Comparison of ENCODE assay signal across 8 cellular contexts in the genomic region with DNA sequence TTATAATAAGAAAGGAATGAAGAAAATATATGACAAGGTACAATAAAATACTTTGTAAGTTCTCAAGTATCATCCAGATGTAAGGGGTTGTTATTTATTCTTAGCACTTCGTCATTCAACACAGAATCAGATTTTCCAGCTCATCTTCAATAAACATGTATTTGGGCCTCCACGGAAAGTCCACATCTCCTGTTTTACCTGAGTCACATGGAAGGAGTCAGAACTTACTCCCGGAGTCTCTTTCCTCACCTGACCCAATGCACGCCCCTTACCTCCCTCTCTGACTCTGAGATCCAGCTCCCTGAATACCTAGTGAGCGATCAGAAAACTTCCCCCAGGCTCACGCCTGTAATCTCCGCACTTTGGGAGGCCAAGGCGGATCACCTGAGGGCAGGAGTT. TPM values are rescaled to one million over a fixed set of nuclear protein-coding genes. Genes with fewer than 3 reads are reported as not detected.
DNase-seq lines count a peak whose midpoint lies in the region; TF ChIP-seq lines count a peak whose summit lies in the region.

No MANE protein-coding gene starts in this region.

- H3K36me3 Mint-ChIP-seq in activated CD4-positive, alpha-beta memory T cell treated with anti-CD3 and anti-CD28 coated beads for 36 hours, result peaks cover 5% of the 10 kb centered on the region
- H3K36me3 Mint-ChIP-seq in glutamatergic neuron (ENCODE audit: unreplicated experiment), result no peaks in the 10 kb centered on the region

- H3K4me2 ChIP-seq in smooth muscle cell, result peak overlapping the region; percentile 82

- POLR2A ChIA-PET in HEK293 (lab: Yijun Ruan, JAX), result interaction anchor here (0.8 kb wide), 1 partner anchor 35 kb away, joined by 3 read pairs; no protein-coding TSS in a partner anchor
- POLR2A ChIA-PET in activated CD4-positive, alpha-beta memory T cell treated with anti-CD3 and anti-CD28 coated beads for 36 hours (lab: Charles Lee), result interaction anchor here (0.9 to 3.1 kb wide), 4 partner anchors 14 to 147 kb away, joined by 3 to 20 read pairs (median 10); a partner anchor contains a TSS

- CTCF ChIA-PET in HEK293 (lab: Yijun Ruan, JAX), result interaction anchor here (0.5 to 1.5 kb wide), 7 partner anchors 43 to 438 kb away, joined by 3 to 5 read pairs (median 3); no protein-coding TSS in a partner anchor
- CTCF ChIA-PET in activated CD4-positive, alpha-beta memory T cell treated with anti-CD3 and anti-CD28 coated beads for 36 hours (lab: Charles Lee), result interaction anchor here (0.7 to 3.5 kb wide), 13 partner anchors 10 to 190 kb away, joined by 3 to 17 read pairs (median 4); a partner anchor contains a TSS

- H3K27ac ChIP-seq in HEK293 (ENCODE audit: extremely low read depth, low read depth, low read length) (peak overlapping the region; percentile 88; the same call in 1 of the 2 replicates), smooth muscle cell (ENCODE audit: low read depth) (peak overlapping the region; percentile 96)

- no peaks in the 10 kb centered on the region for H3K27me3 ChIP-seq in smooth muscle cell (ENCODE audit: low read depth)

- H3K4me1 Mint-ChIP-seq in activated CD4-positive, alpha-beta memory T cell treated with anti-CD3 and anti-CD28 coated beads for 36 hours (ENCODE audit: low read depth), result peaks cover 68% of the 10 kb centered on the region
- peaks cover 20% of the 10 kb centered on the region for H3K4me1 Mint-ChIP-seq in glutamatergic neuron (ENCODE audit: low read depth, unreplicated experiment)

- no peaks in the 10 kb centered on the region for H3K27me3 Mint-ChIP-seq in activated CD4-positive, alpha-beta memory T cell treated with anti-CD3 and anti-CD28 coated beads for 36 hours
- peaks cover 2% of the 10 kb centered on the region for H3K27me3 Mint-ChIP-seq in glutamatergic neuron (ENCODE audit: unreplicated experiment)

- H3K79me2 ChIP-seq in smooth muscle cell (ENCODE audit: low read depth), result no peaks in the 10 kb centered on the region

- H3K36me3 ChIP-seq in HEK293 (ENCODE audit: control insufficient read depth in 2 of 2, insufficient read depth in 1 of 2, low read length in 2 of 2) (no peaks in the 10 kb centered on the region), smooth muscle cell (ENCODE audit: low read depth) (no peaks in the 10 kb centered on the region)

- peak overlapping the region; percentile 99 for H3K9ac ChIP-seq in smooth muscle cell (ENCODE audit: low read depth)

- peak overlapping the region; percentile 96 for H3K27ac Mint-ChIP-seq in activated CD4-positive, alpha-beta memory T cell treated with anti-CD3 and anti-CD28 coated beads for 36 hours
- H3K27ac Mint-ChIP-seq in glutamatergic neuron (ENCODE audit: unreplicated experiment), result peak overlapping the region; percentile 99

- H3K4me3 Mint-ChIP-seq in activated CD4-positive, alpha-beta memory T cell treated with anti-CD3 and anti-CD28 coated beads for 36 hours, result peak overlapping the region; percentile 90
- peak overlapping the region; percentile 99 for H3K4me3 Mint-ChIP-seq in glutamatergic neuron (ENCODE audit: unreplicated experiment)

- WGBS in smooth muscle cell (ENCODE audit: low lambda C conversion rate), result 90% methylated on average over 8 of the region's 8 CpGs

- no peaks in the 10 kb centered on the region for H3F3A ChIP-seq in smooth muscle cell (ENCODE audit: low read depth)

- intact Hi-C loops in activated CD4-positive, alpha-beta memory T cell treated with anti-CD3 and anti-CD28 coated beads for 36 hours (cut with micrococcal nuclease), result loop anchor here (1.0 to 5.0 kb wide), 8 partner anchors 17 to 379 kb away; a partner anchor contains a TSS

- H3K9me3 ChIP-seq in HEK293 (ENCODE audit: control insufficient read depth, insufficient read depth, low read depth, low read length) (no peaks in the 10 kb centered on the region), smooth muscle cell (replicated peaks; ENCODE audit: low read depth) (no peaks in the 10 kb centered on the region)

- TF ChIP-seq CTCF in HEK293 (tag by site-specific recombination; IDR thresholded peaks at IDR 0.05) (no peak), glutamatergic neuron (IDR thresholded peaks at IDR 0.05; ENCODE audit: partially characterized antibody, unreplicated experiment) (no peak), smooth muscle cell (IDR thresholded peaks at IDR 0.05; ENCODE audit: borderline replicate concordance, insufficient read depth, poor library complexity, severe bottlenecking) (no peak)

- H2AFZ ChIP-seq in smooth muscle cell (ENCODE audit: low read depth), result no peak overlapping the region

- no peak overlapping the region for H3K4me3 ChIP-seq in HEK293 (ENCODE audit: low read depth, low read length)
- peak overlapping the region; percentile 62 for H3K4me3 ChIP-seq in smooth muscle cell

- no peaks in the 10 kb centered on the region for H3K9me3 Mint-ChIP-seq in activated CD4-positive, alpha-beta memory T cell treated with anti-CD3 and anti-CD28 coated beads for 36 hours
- peaks cover 3% of the 10 kb centered on the region for H3K9me3 Mint-ChIP-seq in glutamatergic neuron (ENCODE audit: unreplicated experiment)

- no peaks in the 10 kb centered on the region for H4K20me1 ChIP-seq in smooth muscle cell (ENCODE audit: low read depth)

- DNase-seq in activated CD4-positive, alpha-beta memory T cell treated with anti-CD3 and anti-CD28 coated beads for 36 hours, result peak; percentile 30
- DNase-seq in glutamatergic neuron (no peak), smooth muscle cell (lab: John Stamatoyannopoulos, UW; ENCODE audit: unreplicated experiment) (no peak), dedifferentiated amniotic fluid mesenchymal stem cell (ENCODE audit: extremely low spot score) (no peak), NCI-H345 (lab: John Stamatoyannopoulos, UW) (no peak), COR-L47 (lab: John Stamatoyannopoulos, UW) (no peak)
- DNase-seq in stimulated activated CD4-positive, alpha-beta T cell treated with anti-CD3 and anti-CD28 coated beads, Interleukin-15, amount 100 ng/mL, for 24 hours, result no peak

- no peaks in the 10 kb centered on the region for H3K4me1 ChIP-seq in HEK293 (ENCODE audit: control insufficient read depth, insufficient read depth, low read length)
- H3K4me1 ChIP-seq in smooth muscle cell (ENCODE audit: low read depth), result peaks cover 15% of the 10 kb centered on the region

TF ChIP-seq in HEK293, 187 proteins besides CTCF, POLR2A, EP300 and RAD21:
- TF ChIP-seq REPIN1 (tag by site-specific recombination; IDR thresholded peaks at IDR 0.05; ENCODE audit: low read depth) (no peak), ZNF366 (tag by site-specific recombination; conservative IDR thresholded peaks at IDR 0.05) (no peak), ZNF37A (tag by site-specific recombination; IDR thresholded peaks at IDR 0.05) (no peak), ZIC2 (tag by site-specific recombination; IDR thresholded peaks at IDR 0.05) (no peak), ZNF133 (tag by site-specific recombination; IDR thresholded peaks at IDR 0.05) (no peak), ZNF768 (tag by site-specific recombination; IDR thresholded peaks at IDR 0.05) (no peak), KLF10 (tag by site-specific recombination; IDR thresholded peaks at IDR 0.05) (no peak), ZNF629 (tag by site-specific recombination; IDR thresholded peaks at IDR 0.05) (no peak), ZNF2 (tag by site-specific recombination; IDR thresholded peaks at IDR 0.05) (no peak)
TF ChIP-seq in HEK293: peak in this region for 0.

RNA-seq across cellular contexts. Expression of a gene that starts 1.5 kb away (rescaled TPM):
- 10 to 100 TPM; 51.2 to 54.0 TPM for total RNA-seq in activated CD4-positive, alpha-beta memory T cell treated with anti-CD3 and anti-CD28 coated beads for 36 hours
- total RNA-seq in glutamatergic neuron (ENCODE audit: unreplicated experiment), result 30.7 TPM
- total RNA-seq in smooth muscle cell, result 6.0 and 6.7 TPM in 2 replicates
- polyA plus RNA-seq in smooth muscle cell, result 31.2 and 40.2 TPM in 2 replicates

RNA-seq across cellular contexts. Expression of a gene that starts 17.9 kb away (rescaled TPM):
- 10 to 100 TPM; 55.9 to 57.3 TPM for total RNA-seq in activated CD4-positive, alpha-beta memory T cell treated with anti-CD3 and anti-CD28 coated beads for 36 hours
- 29.9 TPM for total RNA-seq in glutamatergic neuron (ENCODE audit: unreplicated experiment)
- 39.1 and 41.9 TPM in 2 replicates for total RNA-seq in smooth muscle cell
- polyA plus RNA-seq in smooth muscle cell, result 40.5 and 44.1 TPM in 2 replicates

RNA-seq across cellular contexts. Expression of a gene that starts 23.6 kb away (rescaled TPM):
- 10 to 100 TPM; 31.5 to 32.4 TPM for total RNA-seq in activated CD4-positive, alpha-beta memory T cell treated with anti-CD3 and anti-CD28 coated beads for 36 hours
- total RNA-seq in glutamatergic neuron (ENCODE audit: unreplicated experiment), result 32.7 TPM
- 18.4 and 20.3 TPM in 2 replicates for total RNA-seq in smooth muscle cell
- 27.9 and 30.0 TPM in 2 replicates for polyA plus RNA-seq in smooth muscle cell

RNA-seq across cellular contexts. Expression of a gene that starts 32.6 kb away (rescaled TPM):
- total RNA-seq in activated CD4-positive, alpha-beta memory T cell treated with anti-CD3 and anti-CD28 coated beads for 36 hours, result 10 to 100 TPM; 43.4 to 46.5 TPM
- 155 TPM for total RNA-seq in glutamatergic neuron (ENCODE audit: unreplicated experiment)
- 207 and 216 TPM in 2 replicates for total RNA-seq in smooth muscle cell
- polyA plus RNA-seq in smooth muscle cell, result 214 and 249 TPM in 2 replicates

RNA-seq across cellular contexts. Expression of a gene that starts 36.5 kb away (rescaled TPM):
- total RNA-seq in activated CD4-positive, alpha-beta memory T cell treated with anti-CD3 and anti-CD28 coated beads for 36 hours, result 100 to 1,000 TPM; 197 to 205 TPM
- total RNA-seq in glutamatergic neuron (ENCODE audit: unreplicated experiment) (22.8 TPM), smooth muscle cell (41.6 and 46.3 TPM in 2 replicates)
- polyA plus RNA-seq in smooth muscle cell, result 115 and 116 TPM in 2 replicates
